Comparison of ENCODE assay signal across 8 cellular contexts in genomic region chr17:45461524-45462327, GRCh38. TPM values are rescaled to one million over a fixed set of nuclear protein-coding genes. Genes with fewer than 3 reads are reported as not detected.
DNase-seq lines count a peak whose midpoint lies in the region; ATAC-seq and TF ChIP-seq lines count a peak whose summit lies in the region.
"Not testable (repeated sequence)": the region's sequence is repeated elsewhere in the genome, so short reads cannot be mapped to it uniquely, and the experiment has no call there.

No MANE protein-coding gene starts in this region.

- DNase-seq in GM04503 (ENCODE audit: low read depth): peak; percentile 13
- DNase-seq in NCI-H510A (lab: John Stamatoyannopoulos, UW): peak; percentile 36
- DNase-seq in activated CD4-positive, alpha-beta T cell treated with anti-CD3 and anti-CD28 coated beads for 36 hours: peak; percentile 68
- peak; percentile 63 for DNase-seq in epithelial cell of esophagus (ENCODE audit: low read depth)
- DNase-seq in mucosa of gallbladder (ENCODE audit: low spot score): peak; percentile 59
- DNase-seq in upper lobe of left lung: peak in 1 of 2 donors; percentile 90

- peak overlapping the region; percentile 49 to 74 (median 70) for H3K27ac ChIP-seq in upper lobe of left lung

- not testable (repeated sequence) for TF ChIP-seq CTCF in epithelial cell of esophagus (IDR thresholded peaks at IDR 0.05; ENCODE audit: insufficient read depth, low read depth, low read length, missing control alignments); upper lobe of left lung (IDR thresholded peaks at IDR 0.05)

- TF ChIP-seq EP300 in upper lobe of left lung (IDR thresholded peaks at IDR 0.05): peak in 1 of 4 donors; percentile 57

- H3K4me3 Mint-ChIP-seq in activated CD4-positive, alpha-beta T cell treated with anti-CD3 and anti-CD28 coated beads for 36 hours: not testable (repeated sequence)

- H3K4me3 ChIP-seq in epithelial cell of esophagus (ENCODE audit: low read length); upper lobe of left lung: not testable (repeated sequence)

- peak overlapping the region; percentile 84 for H3K27ac Mint-ChIP-seq in activated CD4-positive, alpha-beta T cell treated with anti-CD3 and anti-CD28 coated beads for 36 hours

- POLR2A ChIA-PET in activated CD4-positive, alpha-beta T cell treated with anti-CD3 and anti-CD28 coated beads for 36 hours (lab: Charles Lee): not testable (repeated sequence)

- not testable (repeated sequence) for TF ChIP-seq POLR2A in upper lobe of left lung (IDR thresholded peaks at IDR 0.05)

- H3K4me1 ChIP-seq in upper lobe of left lung: peaks cover 3 to 14% (median 10%) of the 10 kb centered on the region in 4 donors

- H3K4me1 Mint-ChIP-seq in activated CD4-positive, alpha-beta T cell treated with anti-CD3 and anti-CD28 coated beads for 36 hours: peaks cover 11% of the 10 kb centered on the region

- H3K9me3 Mint-ChIP-seq in activated CD4-positive, alpha-beta T cell treated with anti-CD3 and anti-CD28 coated beads for 36 hours (ENCODE audit: low read depth): not testable (repeated sequence)

- 23 to 49% methylated on average over 4 of the region's 8 CpGs for WGBS in upper lobe of left lung, 2 donors

- H3K27me3 ChIP-seq in upper lobe of left lung: not testable (repeated sequence)

- H3K36me3 Mint-ChIP-seq in activated CD4-positive, alpha-beta T cell treated with anti-CD3 and anti-CD28 coated beads for 36 hours (ENCODE audit: low read depth): not testable (repeated sequence)

- ATAC-seq in GM21737 (IDR thresholded peaks at IDR 0.05; ENCODE audit: unreplicated experiment) (peak; percentile 86), HG03378 (IDR thresholded peaks at IDR 0.05; ENCODE audit: unreplicated experiment) (peak; percentile 65), upper lobe of left lung (ENCODE audit: low FRiP score in 2 of 2) (peak; percentile 86 to 94)
- peak; percentile 98 for ATAC-seq in activated CD4-positive, alpha-beta T cell treated with anti-CD3 and anti-CD28 coated beads for 36 hours

- not testable (repeated sequence) for H3K9me3 ChIP-seq in upper lobe of left lung

- CTCF ChIA-PET in activated CD4-positive, alpha-beta T cell treated with anti-CD3 and anti-CD28 coated beads for 36 hours (lab: Charles Lee): not testable (repeated sequence)

- peaks cover 0 to 10% (median 1%) of the 10 kb centered on the region in 4 donors for H3K36me3 ChIP-seq in upper lobe of left lung

- H3K27me3 Mint-ChIP-seq in activated CD4-positive, alpha-beta T cell treated with anti-CD3 and anti-CD28 coated beads for 36 hours: not testable (repeated sequence)

- intact Hi-C loops in activated CD4-positive, alpha-beta T cell treated with anti-CD3 and anti-CD28 coated beads for 36 hours (cut with DNase I, micrococcal nuclease): not testable (repeated sequence)

RNA-seq across cellular contexts. Expression of gene PLEKHM1, which starts 28.8 kb away (rescaled TPM):
- total RNA-seq in activated CD4-positive, alpha-beta T cell treated with anti-CD3 and anti-CD28 coated beads for 36 hours: 10 to 100 TPM; 20.4 to 21.2 TPM
- total RNA-seq in mucosa of gallbladder: 71.9 TPM
- total RNA-seq in upper lobe of left lung: 100 to 1,000 TPM in 2 of 6 donors, 10 to 100 TPM in 4; 52.1 to 229 (median 72.0) TPM

RNA-seq across cellular contexts. Expression of gene ARHGAP27, which starts 29.1 kb away (rescaled TPM):
- 10 to 100 TPM; 43.2 to 43.5 TPM for total RNA-seq in activated CD4-positive, alpha-beta T cell treated with anti-CD3 and anti-CD28 coated beads for 36 hours
- total RNA-seq in mucosa of gallbladder (98.1 TPM), upper lobe of left lung (100 to 1,000 TPM in 1 of 6 donors, 10 to 100 TPM in 5; 46.1 to 243 (median 81.4) TPM)
